20 cellular contexts compared by ENCODE assay signal in genomic region chr10:110574420-110574819, GRCh38. TPM values are rescaled to one million over a fixed set of nuclear protein-coding genes. Genes with fewer than 3 reads are reported as not detected.
DNase-seq lines count a peak whose midpoint lies in the region; ATAC-seq and TF ChIP-seq lines count a peak whose summit lies in the region.
"Had no signal": no experiment of that assay in that cellular context is flagged by ENCODE, and none has a peak within 500 bp of the region (broad histone marks: within the 10 kb centered on the region; RNA-seq: fewer than 3 reads in every experiment).

No MANE protein-coding gene starts in this region.

- no peaks in the 10 kb centered on the region for H3K9me3 ChIP-seq in CD4-positive, alpha-beta memory T cell (ENCODE audit: control insufficient read depth in 1 of 2, low read length in 2 of 2)
- H3K9me3 ChIP-seq in HEK293 (ENCODE audit: control insufficient read depth, insufficient read depth, low read depth, low read length) = no peaks in the 10 kb centered on the region
- H3K9me3 ChIP-seq in left lung = no peaks in the 10 kb centered on the region
- H3K9me3 ChIP-seq: lower lobe of right lung had no signal

- peaks cover 23% of the 10 kb centered on the region for H3K36me3 ChIP-seq in CD4-positive, alpha-beta memory T cell (ENCODE audit: insufficient read depth, low read length)
- H3K36me3 ChIP-seq in HEK293 (ENCODE audit: control insufficient read depth in 2 of 2, insufficient read depth in 1 of 2, low read length in 2 of 2) (peaks cover 46 to 73% of the 10 kb centered on the region in 2 experiments), left lung (peaks cover 0 to 24% of the 10 kb centered on the region in 2 donors)

- TF ChIP-seq CTCF in HEK293 (tag by site-specific recombination; IDR thresholded peaks at IDR 0.05) = no peak
- TF ChIP-seq CTCF in left lung (IDR thresholded peaks at IDR 0.05) = no peak

- peaks cover 22 to 54% of the 10 kb centered on the region in 2 donors for H3K36me3 Mint-ChIP-seq in CD4-positive, alpha-beta memory T cell
- peaks cover 55% of the 10 kb centered on the region for H3K36me3 Mint-ChIP-seq in activated CD4-positive, alpha-beta T cell treated with anti-CD3 and anti-CD28 coated beads for 36 hours (ENCODE audit: low read depth)

- DNase-seq in CD4-positive, alpha-beta memory T cell = no peak
- DNase-seq in astrocyte of the hippocampus (ENCODE audit: low read depth, low spot score) (peak; percentile 7), left lobe of liver (ENCODE audit: low spot score) (no peak), left lung (no peak)
- no peak for DNase-seq in activated CD4-positive, alpha-beta T cell treated with anti-CD3 and anti-CD28 coated beads for 36 hours
- DNase-seq: activated CD4-positive, alpha-beta memory T cell treated with anti-CD3 and anti-CD28 coated beads for 36 hours; cortex of kidney; GOT3; immature natural killer cell; KG1; lower lobe of right lung; NCI-H187 treated with DMSO at 0.1 percent for 48 hours; NCI-H226; occipital lobe; stimulated activated CD4-positive, alpha-beta T cell treated with anti-CD3 and anti-CD28 coated beads, Interleukin-12 subunit alpha, Interleukin-12 subunit beta, amount 100 ng/mL, for 4 hours had no signal

- CTCF ChIA-PET in CD4-positive, alpha-beta memory T cell (lab: Charles Lee; ENCODE audit: partially characterized antibody) = interaction anchor here (0.7 kb wide), 1 partner anchor 15 kb away, joined by 3 read pairs; no protein-coding TSS in a partner anchor
- CTCF ChIA-PET in HEK293 (lab: Yijun Ruan, JAX) = no interaction called here
- CTCF ChIA-PET in activated CD4-positive, alpha-beta T cell treated with anti-CD3 and anti-CD28 coated beads for 36 hours (lab: Charles Lee) = interaction anchor here (0.6 to 0.9 kb wide), 2 partner anchors 11 to 76 kb away, joined by 3 to 4 read pairs; no protein-coding TSS in a partner anchor

- intact Hi-C loops in CD4-positive, alpha-beta memory T cell (cut with micrococcal nuclease) = no loop called here
- intact Hi-C loops in left lung (cut with DNase I) = no loop called here
- intact Hi-C loops in activated CD4-positive, alpha-beta T cell treated with anti-CD3 and anti-CD28 coated beads for 36 hours (cut with DNase I, micrococcal nuclease) = no loop called here

- H3K4me1 ChIP-seq in CD4-positive, alpha-beta memory T cell (ENCODE audit: insufficient read depth, low read length) = peaks cover 51% of the 10 kb centered on the region
- H3K4me1 ChIP-seq in HEK293 (ENCODE audit: control insufficient read depth, insufficient read depth, low read length) (peaks cover 12% of the 10 kb centered on the region; the same call in 1 of the 2 replicates), left lung (peaks cover 0 to 31% of the 10 kb centered on the region in 2 donors)

- POLR2A ChIA-PET in CD4-positive, alpha-beta memory T cell (lab: Charles Lee; ENCODE audit: partially characterized antibody) = interaction anchor here (0.6 kb wide), 1 partner anchor 160 kb away, joined by 4 read pairs; no protein-coding TSS in a partner anchor
- POLR2A ChIA-PET in HEK293 (lab: Yijun Ruan, JAX) = no interaction called here
- POLR2A ChIA-PET in activated CD4-positive, alpha-beta T cell treated with anti-CD3 and anti-CD28 coated beads for 36 hours (lab: Charles Lee) = no interaction called here

- no peaks in the 10 kb centered on the region for H3K27me3 Mint-ChIP-seq in CD4-positive, alpha-beta memory T cell
- H3K27me3 Mint-ChIP-seq in activated CD4-positive, alpha-beta T cell treated with anti-CD3 and anti-CD28 coated beads for 36 hours = no peaks in the 10 kb centered on the region
- H3K27me3 Mint-ChIP-seq: activated CD4-positive, alpha-beta memory T cell treated with anti-CD3 and anti-CD28 coated beads for 36 hours; brain had no signal

- no peak overlapping the region for H3K4me3 ChIP-seq in CD4-positive, alpha-beta memory T cell (ENCODE audit: low read length in 2 of 2)
- H3K4me3 ChIP-seq in HEK293 (ENCODE audit: low read depth, low read length) = no peak overlapping the region
- no peak overlapping the region for H3K4me3 ChIP-seq in left lung
- H3K4me3 ChIP-seq: lower lobe of right lung, SK-N-MC had no signal

- peak; percentile 19 for ATAC-seq in left lobe of liver
- ATAC-seq in left lung = no peak
- ATAC-seq in activated CD4-positive, alpha-beta T cell treated with anti-CD3 and anti-CD28 coated beads for 36 hours = no peak
- ATAC-seq in GM21390 (IDR thresholded peaks at IDR 0.05; ENCODE audit: unreplicated experiment) = no peak
- ATAC-seq: lower lobe of right lung had no signal

- no peaks in the 10 kb centered on the region for H3K9me3 Mint-ChIP-seq in CD4-positive, alpha-beta memory T cell
- H3K9me3 Mint-ChIP-seq in activated CD4-positive, alpha-beta T cell treated with anti-CD3 and anti-CD28 coated beads for 36 hours (ENCODE audit: low read depth) = no peaks in the 10 kb centered on the region
- H3K9me3 Mint-ChIP-seq: activated CD4-positive, alpha-beta memory T cell treated with anti-CD3 and anti-CD28 coated beads for 36 hours; brain; immature natural killer cell; T-helper 2 cell treated with Interferon-gamma antibody and Interleukin-4, amounts not matched to agents 5 μg/mL and 100 μg/mL, for 36 hours had no signal

- H3K27me3 ChIP-seq in CD4-positive, alpha-beta memory T cell (ENCODE audit: insufficient read depth, low read length) = no peaks in the 10 kb centered on the region
- H3K27me3 ChIP-seq in left lung = no peaks in the 10 kb centered on the region

- peak overlapping the region in 2 of 8 donors; percentile 11 to 47 for H3K4me3 Mint-ChIP-seq in CD4-positive, alpha-beta memory T cell
- H3K4me3 Mint-ChIP-seq in activated CD4-positive, alpha-beta T cell treated with anti-CD3 and anti-CD28 coated beads for 36 hours = no peak overlapping the region
- H3K4me3 Mint-ChIP-seq: activated CD4-positive, alpha-beta memory T cell treated with anti-CD3 and anti-CD28 coated beads for 36 hours; brain; immature natural killer cell; T-helper 2 cell treated with Interferon-gamma antibody and Interleukin-4, amounts not matched to agents 5 μg/mL and 100 μg/mL, for 36 hours had no signal

- peaks cover 40 to 59% (median 48%) of the 10 kb centered on the region in 4 donors for H3K4me1 Mint-ChIP-seq in CD4-positive, alpha-beta memory T cell
- peaks cover 55% of the 10 kb centered on the region for H3K4me1 Mint-ChIP-seq in activated CD4-positive, alpha-beta T cell treated with anti-CD3 and anti-CD28 coated beads for 36 hours

- no peak overlapping the region for H3K27ac ChIP-seq in CD4-positive, alpha-beta memory T cell (ENCODE audit: low read depth, low read length)
- H3K27ac ChIP-seq in HEK293 (ENCODE audit: extremely low read depth, low read depth, low read length) (no peak overlapping the region), left lung (no peak overlapping the region)
- H3K27ac ChIP-seq: lower lobe of right lung, SK-N-MC had no signal

- peak overlapping the region in 4 of 7 donors; percentile 13 to 54 (median 32) for H3K27ac Mint-ChIP-seq in CD4-positive, alpha-beta memory T cell
- no peak overlapping the region for H3K27ac Mint-ChIP-seq in activated CD4-positive, alpha-beta T cell treated with anti-CD3 and anti-CD28 coated beads for 36 hours
- H3K27ac Mint-ChIP-seq: activated CD4-positive, alpha-beta memory T cell treated with anti-CD3 and anti-CD28 coated beads for 36 hours; immature natural killer cell; T-helper 2 cell treated with Interferon-gamma antibody and Interleukin-4, amounts not matched to agents 5 μg/mL and 100 μg/mL, for 36 hours had no signal

TF ChIP-seq in HEK293, 187 proteins besides CTCF, POLR2A, EP300 and RAD21:
- TF ChIP-seq ZNF677 (tag by site-specific recombination; IDR thresholded peaks at IDR 0.05) (peak; percentile 91), ZNF174 (tag by site-specific recombination; IDR thresholded peaks at IDR 0.05) (no peak)

RNA-seq across cellular contexts. Expression of gene SMC3, which starts 6.9 kb away (rescaled TPM):
- 10 to 100 TPM; 53.4 to 59.5 TPM for total RNA-seq in CD4-positive, alpha-beta memory T cell
- polyA plus RNA-seq in CD4-positive, alpha-beta memory T cell = 10 to 100 TPM; 43.8 to 96.1 TPM
- total RNA-seq in left lobe of liver (8.5 TPM), left lung (10 to 100 TPM; 26.6 to 33.5 TPM)
- 10 to 100 TPM; 76.8 to 83.5 TPM for total RNA-seq in activated CD4-positive, alpha-beta T cell treated with anti-CD3 and anti-CD28 coated beads for 36 hours
